Comparison of ENCODE assay signal across 1 cellular context in genomic region chr1:220274122-220274855, GRCh38.
TF ChIP-seq lines count a peak whose summit lies in the region.

No MANE protein-coding gene starts in this region.

TF ChIP-seq in K562, 482 proteins besides CTCF, POLR2A, EP300 and RAD21 (continued from another document and continues in another):
- 0 out of 2 replicates have a peak, but pooled peaks have one; percentile 65 for TF ChIP-seq HOMEZ (CRISPR knock-in tag; IDR thresholded peaks at IDR 0.05)
- no peak for TF ChIP-seq ZNF121 (CRISPR knock-in tag; conservative IDR thresholded peaks at IDR 0.05)
- TF ChIP-seq, protein P1, sequence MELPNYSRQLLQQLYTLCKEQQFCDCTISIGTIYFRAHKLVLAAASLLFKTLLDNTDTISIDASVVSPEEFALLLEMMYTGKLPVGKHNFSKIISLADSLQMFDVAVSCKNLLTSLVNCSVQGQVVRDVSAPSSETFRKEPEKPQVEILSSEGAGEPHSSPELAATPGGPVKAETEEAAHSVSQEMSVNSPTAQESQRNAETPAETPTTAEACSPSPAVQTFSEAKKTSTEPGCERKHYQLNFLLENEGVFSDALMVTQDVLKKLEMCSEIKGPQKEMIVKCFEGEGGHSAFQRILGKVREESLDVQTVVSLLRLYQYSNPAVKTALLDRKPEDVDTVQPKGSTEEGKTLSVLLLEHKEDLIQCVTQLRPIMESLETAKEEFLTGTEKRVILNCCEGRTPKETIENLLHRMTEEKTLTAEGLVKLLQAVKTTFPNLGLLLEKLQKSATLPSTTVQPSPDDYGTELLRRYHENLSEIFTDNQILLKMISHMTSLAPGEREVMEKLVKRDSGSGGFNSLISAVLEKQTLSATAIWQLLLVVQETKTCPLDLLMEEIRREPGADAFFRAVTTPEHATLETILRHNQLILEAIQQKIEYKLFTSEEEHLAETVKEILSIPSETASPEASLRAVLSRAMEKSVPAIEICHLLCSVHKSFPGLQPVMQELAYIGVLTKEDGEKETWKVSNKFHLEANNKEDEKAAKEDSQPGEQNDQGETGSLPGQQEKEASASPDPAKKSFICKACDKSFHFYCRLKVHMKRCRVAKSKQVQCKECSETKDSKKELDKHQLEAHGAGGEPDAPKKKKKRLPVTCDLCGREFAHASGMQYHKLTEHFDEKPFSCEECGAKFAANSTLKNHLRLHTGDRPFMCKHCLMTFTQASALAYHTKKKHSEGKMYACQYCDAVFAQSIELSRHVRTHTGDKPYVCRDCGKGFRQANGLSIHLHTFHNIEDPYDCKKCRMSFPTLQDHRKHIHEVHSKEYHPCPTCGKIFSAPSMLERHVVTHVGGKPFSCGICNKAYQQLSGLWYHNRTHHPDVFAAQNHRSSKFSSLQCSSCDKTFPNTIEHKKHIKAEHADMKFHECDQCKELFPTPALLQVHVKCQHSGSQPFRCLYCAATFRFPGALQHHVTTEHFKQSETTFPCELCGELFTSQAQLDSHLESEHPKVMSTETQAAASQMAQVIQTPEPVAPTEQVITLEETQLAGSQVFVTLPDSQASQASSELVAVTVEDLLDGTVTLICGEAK (IDR thresholded peaks at IDR 0.05) = no peak
- TF ChIP-seq, protein P1 (CRISPR knock-in tag; IDR thresholded peaks at IDR 0.05) = no peak
- no peak for TF ChIP-seq PRDM10 (IDR thresholded peaks at IDR 0.05; ENCODE audit: partially characterized antibody)
- no peak for TF ChIP-seq HMGXB4 (CRISPR knock-in tag; IDR thresholded peaks at IDR 0.05)
- no peak for TF ChIP-seq ZNF41 (CRISPR knock-in tag; conservative IDR thresholded peaks at IDR 0.05)
- TF ChIP-seq SMARCE1 (IDR thresholded peaks at IDR 0.05) = no peak
- no peak; the same call in 1 of the 2 replicates for TF ChIP-seq TRIM28 (IDR thresholded peaks at IDR 0.05)
- no peak for TF ChIP-seq ZNF146 (CRISPR knock-in tag; IDR thresholded peaks at IDR 0.05; ENCODE audit: unreplicated experiment)
- no peak for TF ChIP-seq SNRNP70 (optimal IDR thresholded peaks at IDR 0.05; ENCODE audit: low read depth, low read length)
- TF ChIP-seq ZNF695 (CRISPR knock-in tag; IDR thresholded peaks at IDR 0.05) = no peak
- no peak for TF ChIP-seq USF1 (CRISPR knock-in tag; IDR thresholded peaks at IDR 0.05)
- TF ChIP-seq NRF1 (conservative IDR thresholded peaks at IDR 0.05 in 1 of 2, IDR thresholded peaks at IDR 0.05 in 1 of 2) = no peak
- peak; percentile 49; the same call in 1 of the 2 replicates for TF ChIP-seq SMAD3 (CRISPR knock-in tag; conservative IDR thresholded peaks at IDR 0.05)
- TF ChIP-seq, protein P2, sequence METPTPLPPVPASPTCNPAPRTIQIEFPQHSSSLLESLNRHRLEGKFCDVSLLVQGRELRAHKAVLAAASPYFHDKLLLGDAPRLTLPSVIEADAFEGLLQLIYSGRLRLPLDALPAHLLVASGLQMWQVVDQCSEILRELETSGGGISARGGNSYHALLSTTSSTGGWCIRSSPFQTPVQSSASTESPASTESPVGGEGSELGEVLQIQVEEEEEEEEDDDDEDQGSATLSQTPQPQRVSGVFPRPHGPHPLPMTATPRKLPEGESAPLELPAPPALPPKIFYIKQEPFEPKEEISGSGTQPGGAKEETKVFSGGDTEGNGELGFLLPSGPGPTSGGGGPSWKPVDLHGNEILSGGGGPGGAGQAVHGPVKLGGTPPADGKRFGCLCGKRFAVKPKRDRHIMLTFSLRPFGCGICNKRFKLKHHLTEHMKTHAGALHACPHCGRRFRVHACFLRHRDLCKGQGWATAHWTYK (CRISPR knock-in tag; IDR thresholded peaks at IDR 0.05) = peak; percentile 61; the same call in 1 of the 2 replicates
- no peak for TF ChIP-seq MCM2 (IDR thresholded peaks at IDR 0.05; ENCODE audit: low read depth)
- TF ChIP-seq ERF (CRISPR knock-in tag; IDR thresholded peaks at IDR 0.05) = no peak
- TF ChIP-seq, protein P3, sequence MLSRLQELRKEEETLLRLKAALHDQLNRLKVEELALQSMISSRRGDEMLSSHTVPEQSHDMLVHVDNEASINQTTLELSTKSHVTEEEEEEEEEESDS (CRISPR knock-in tag; IDR thresholded peaks at IDR 0.05) = no peak
- TF ChIP-seq, protein P4, sequence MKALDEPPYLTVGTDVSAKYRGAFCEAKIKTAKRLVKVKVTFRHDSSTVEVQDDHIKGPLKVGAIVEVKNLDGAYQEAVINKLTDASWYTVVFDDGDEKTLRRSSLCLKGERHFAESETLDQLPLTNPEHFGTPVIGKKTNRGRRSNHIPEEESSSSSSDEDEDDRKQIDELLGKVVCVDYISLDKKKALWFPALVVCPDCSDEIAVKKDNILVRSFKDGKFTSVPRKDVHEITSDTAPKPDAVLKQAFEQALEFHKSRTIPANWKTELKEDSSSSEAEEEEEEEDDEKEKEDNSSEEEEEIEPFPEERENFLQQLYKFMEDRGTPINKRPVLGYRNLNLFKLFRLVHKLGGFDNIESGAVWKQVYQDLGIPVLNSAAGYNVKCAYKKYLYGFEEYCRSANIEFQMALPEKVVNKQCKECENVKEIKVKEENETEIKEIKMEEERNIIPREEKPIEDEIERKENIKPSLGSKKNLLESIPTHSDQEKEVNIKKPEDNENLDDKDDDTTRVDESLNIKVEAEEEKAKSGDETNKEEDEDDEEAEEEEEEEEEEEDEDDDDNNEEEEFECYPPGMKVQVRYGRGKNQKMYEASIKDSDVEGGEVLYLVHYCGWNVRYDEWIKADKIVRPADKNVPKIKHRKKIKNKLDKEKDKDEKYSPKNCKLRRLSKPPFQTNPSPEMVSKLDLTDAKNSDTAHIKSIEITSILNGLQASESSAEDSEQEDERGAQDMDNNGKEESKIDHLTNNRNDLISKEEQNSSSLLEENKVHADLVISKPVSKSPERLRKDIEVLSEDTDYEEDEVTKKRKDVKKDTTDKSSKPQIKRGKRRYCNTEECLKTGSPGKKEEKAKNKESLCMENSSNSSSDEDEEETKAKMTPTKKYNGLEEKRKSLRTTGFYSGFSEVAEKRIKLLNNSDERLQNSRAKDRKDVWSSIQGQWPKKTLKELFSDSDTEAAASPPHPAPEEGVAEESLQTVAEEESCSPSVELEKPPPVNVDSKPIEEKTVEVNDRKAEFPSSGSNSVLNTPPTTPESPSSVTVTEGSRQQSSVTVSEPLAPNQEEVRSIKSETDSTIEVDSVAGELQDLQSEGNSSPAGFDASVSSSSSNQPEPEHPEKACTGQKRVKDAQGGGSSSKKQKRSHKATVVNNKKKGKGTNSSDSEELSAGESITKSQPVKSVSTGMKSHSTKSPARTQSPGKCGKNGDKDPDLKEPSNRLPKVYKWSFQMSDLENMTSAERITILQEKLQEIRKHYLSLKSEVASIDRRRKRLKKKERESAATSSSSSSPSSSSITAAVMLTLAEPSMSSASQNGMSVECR (CRISPR knock-in tag; IDR thresholded peaks at IDR 0.05) = no peak
- TF ChIP-seq GABPA (tag; conservative IDR thresholded peaks at IDR 0.05; ENCODE audit: low read depth) = peak; percentile 70
- no peak for TF ChIP-seq ZC3H8 (IDR thresholded peaks at IDR 0.05)
- no peak for TF ChIP-seq ZBTB49 (CRISPR knock-in tag; IDR thresholded peaks at IDR 0.05; ENCODE audit: borderline replicate concordance)
